8 cellular contexts compared by ENCODE assay signal in genomic region chr2:199911877-199912161, GRCh38. TPM values are rescaled to one million over a fixed set of nuclear protein-coding genes. Genes with fewer than 3 reads are reported as not detected.
DNase-seq lines count a peak whose midpoint lies in the region; ATAC-seq and TF ChIP-seq lines count a peak whose summit lies in the region.

No MANE protein-coding gene starts in this region.

- no peak for ATAC-seq in Panc1
- no peak for ATAC-seq in HG02973 (IDR thresholded peaks at IDR 0.05; ENCODE audit: unreplicated experiment)
- no peak for ATAC-seq in GM18868 (IDR thresholded peaks at IDR 0.05; ENCODE audit: unreplicated experiment)

- CTCF ChIA-PET in Panc1 (lab: Charles Lee), result interaction anchor here (0.7 kb wide), 1 partner anchor 29 kb away, joined by 3 read pairs; no protein-coding TSS in a partner anchor

- BruUV-seq in Panc1 (replicated peaks; lab: Mats Ljungman, UMichigan), result no TSS peak

- H3K27me3 ChIP-seq in Panc1 (ENCODE audit: control insufficient read depth, insufficient read depth, low read length) (no peaks in the 10 kb centered on the region), esophagus squamous epithelium (no peaks in the 10 kb centered on the region), ovary (no peaks in the 10 kb centered on the region)

- peaks cover 4% of the 10 kb centered on the region; the same call in 1 of the 2 replicates for H3K9me3 ChIP-seq in Panc1 (ENCODE audit: control insufficient read depth, insufficient read depth, low read depth, low read length)
- peaks cover 0 to 2% (median 0%) of the 10 kb centered on the region in 3 donors for H3K9me3 ChIP-seq in esophagus squamous epithelium
- no peaks in the 10 kb centered on the region for H3K9me3 ChIP-seq in ovary

- H3K36me3 ChIP-seq in Panc1 (ENCODE audit: control insufficient read depth, insufficient read depth, low read length) (peaks cover 6% of the 10 kb centered on the region), esophagus squamous epithelium (peaks cover 0 to 12% (median 5%) of the 10 kb centered on the region in 3 donors), ovary (no peaks in the 10 kb centered on the region)

- in situ Hi-C loops in Panc1 (cut with HindIII; ENCODE audit: low pct_unique_long_range_greater_than_20kb, low sequenced_read_pairs), result no loop called here

- DNase-seq in COLO668 (lab: John Stamatoyannopoulos, UW; ENCODE audit: unreplicated experiment), result peak; percentile 69
- no peak for DNase-seq in Panc1 (ENCODE audit: low read depth, low spot score)
- no peak for DNase-seq in esophagus squamous epithelium (lab: John Stamatoyannopoulos, UW)
- DNase-seq in ovary, result no peak
- DNase-seq in retina, result no peak
- no peak for DNase-seq in erythroblast (lab: John Stamatoyannopoulos, UW)

- intact Hi-C loops in Panc1 (cut with micrococcal nuclease; ENCODE audit: unreplicated experiment), result no loop called here
- intact Hi-C loops in esophagus squamous epithelium (cut with DNase I), result no loop called here
- intact Hi-C loops in ovary (cut with DNase I), result no loop called here

- peak overlapping the region; percentile 98 for H3K27ac ChIP-seq in Panc1 (ENCODE audit: low read length)
- H3K27ac ChIP-seq in esophagus squamous epithelium, result peak overlapping the region; percentile 98 to 99 (median 98)
- H3K27ac ChIP-seq in ovary, result peak overlapping the region in 1 of 2 donors; percentile 94

- POLR2A ChIA-PET in Panc1 (lab: Charles Lee), result interaction anchor here (0.7 kb wide), 1 partner anchor 19 kb away, joined by 4 read pairs; no protein-coding TSS in a partner anchor

- H3K4me1 ChIP-seq in Panc1 (ENCODE audit: control insufficient read depth, insufficient read depth, low read length) (peaks cover 19% of the 10 kb centered on the region), esophagus squamous epithelium (peaks cover 14 to 39% (median 16%) of the 10 kb centered on the region in 3 donors), ovary (ENCODE audit: insufficient read depth) (peaks cover 3% of the 10 kb centered on the region)

- 0% methylated on average over 12 to 13 of the region's 13 CpGs for WGBS in esophagus squamous epithelium, 2 donors
- WGBS in ovary, 3 donors, result 0 to 1% (median 1%) methylated on average over 13 of the region's 13 CpGs

- TF ChIP-seq POLR2A in esophagus squamous epithelium (IDR thresholded peaks at IDR 0.05) (no peak), ovary (IDR thresholded peaks at IDR 0.05) (no peak), erythroblast (IDR thresholded peaks at IDR 0.05; ENCODE audit: low read length) (no peak)

- H3K4me3 ChIP-seq in Panc1 (ENCODE audit: low read depth in 2 of 2, low read length in 2 of 2), result peak overlapping the region; percentile 91
- peak overlapping the region; percentile 86 to 99 (median 90) for H3K4me3 ChIP-seq in esophagus squamous epithelium
- H3K4me3 ChIP-seq in ovary, result peak overlapping the region; percentile 92

- TF ChIP-seq CTCF in Panc1 (IDR thresholded peaks at IDR 0.05) (no peak), esophagus squamous epithelium (IDR thresholded peaks at IDR 0.05) (no peak), ovary (IDR thresholded peaks at IDR 0.05) (no peak)

- TF ChIP-seq EP300 in ovary (IDR thresholded peaks at IDR 0.05), result no peak

RNA-seq across cellular contexts. Expression of gene C2orf69, which starts 0.7 kb away (rescaled TPM):
- total RNA-seq in Panc1 (2021; ENCODE audit: unreplicated experiment) (21.8 TPM), esophagus squamous epithelium (10 to 100 TPM in 2 of 4 donors, 1 to 10 TPM in 2; 6.1 to 10.7 (median 9.6) TPM), ovary (10 to 100 TPM in 3 of 7 donors, 1 to 10 TPM in 4; 7.5 to 12.6 (median 9.9) TPM)
- 13.0 TPM for polyA plus RNA-seq in Panc1 (2012; ENCODE audit: insufficient read length)
- polyA plus RNA-seq in ovary, result 1 to 10 TPM; 4.4 to 4.8 TPM

RNA-seq across cellular contexts. Expression of gene TYW5, which starts 43.5 kb away (rescaled TPM):
- total RNA-seq in Panc1 (2021; ENCODE audit: unreplicated experiment) (7.1 TPM), esophagus squamous epithelium (1 to 10 TPM; 3.0 to 8.8 (median 5.8) TPM), ovary (1 to 10 TPM; 4.4 to 7.5 (median 5.7) TPM)
- polyA plus RNA-seq in Panc1 (2012; ENCODE audit: insufficient read length), result 4.6 TPM
- polyA plus RNA-seq in ovary, result 1 to 10 TPM; 2.8 to 5.8 TPM

RNA-seq across cellular contexts. Expression of gene MAIP1, which starts 43.6 kb away (rescaled TPM):
- total RNA-seq in Panc1 (2021; ENCODE audit: unreplicated experiment), result 20.9 TPM
- polyA plus RNA-seq in Panc1 (2012; ENCODE audit: insufficient read length), result 18.7 TPM
- 10 to 100 TPM; 10.4 to 27.4 (median 22.0) TPM for total RNA-seq in esophagus squamous epithelium
- total RNA-seq in ovary, result 10 to 100 TPM; 10.7 to 18.3 (median 13.5) TPM
- 10 to 100 TPM; 11.9 to 12.2 TPM for polyA plus RNA-seq in ovary
